In the genomic region with DNA sequence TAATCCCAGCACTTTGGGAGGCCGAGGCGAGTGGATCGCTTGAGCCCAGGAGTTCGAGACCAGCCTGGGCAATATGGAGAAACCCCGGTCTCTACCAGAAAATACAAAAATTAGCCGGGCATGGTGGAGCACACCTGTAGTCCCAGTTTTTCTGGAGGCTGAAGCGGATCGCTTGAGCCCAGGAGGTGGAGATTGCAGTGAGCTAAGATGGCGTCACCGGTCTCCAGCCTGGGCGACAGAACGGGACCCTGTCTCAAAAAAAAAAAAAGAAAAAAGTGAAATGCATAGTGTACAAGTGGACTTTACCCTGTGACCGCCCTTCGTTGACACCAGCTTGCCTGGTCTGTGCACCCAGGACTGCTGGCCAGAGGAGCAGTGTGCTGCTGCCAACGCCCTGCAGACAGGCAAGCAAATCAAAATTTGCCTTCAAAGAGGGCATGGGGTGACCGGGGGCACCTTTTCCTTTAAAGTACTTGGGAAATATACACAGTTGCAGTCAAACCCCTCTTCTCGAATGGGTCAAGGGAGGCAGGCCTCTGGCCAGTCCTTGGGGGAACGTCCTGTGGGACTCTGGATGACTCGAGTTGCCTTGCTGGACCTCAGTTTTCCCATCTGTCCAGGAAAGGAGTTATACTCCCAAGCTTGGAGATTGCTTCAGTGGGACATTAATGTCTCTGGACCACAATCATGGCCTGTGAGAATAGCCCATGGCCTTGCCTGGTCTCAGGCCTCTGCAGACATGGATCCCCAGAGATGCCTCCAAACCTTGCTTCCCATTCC, we compare ENCODE assay signal across 1 cellular context.
TF ChIP-seq lines count a peak whose summit lies in the region.

No MANE protein-coding gene starts in this region.

TF ChIP-seq in GM12878, 131 proteins besides CTCF, POLR2A, EP300 and RAD21:
- TF ChIP-seq PML (IDR thresholded peaks at IDR 0.05; ENCODE audit: low read length) (no peak), JUND (IDR thresholded peaks at IDR 0.05; ENCODE audit: low read depth, low read length) (no peak), ATF7 (IDR thresholded peaks at IDR 0.05; ENCODE audit: low read depth) (no peak)
- TF ChIP-seq, protein P1, sequence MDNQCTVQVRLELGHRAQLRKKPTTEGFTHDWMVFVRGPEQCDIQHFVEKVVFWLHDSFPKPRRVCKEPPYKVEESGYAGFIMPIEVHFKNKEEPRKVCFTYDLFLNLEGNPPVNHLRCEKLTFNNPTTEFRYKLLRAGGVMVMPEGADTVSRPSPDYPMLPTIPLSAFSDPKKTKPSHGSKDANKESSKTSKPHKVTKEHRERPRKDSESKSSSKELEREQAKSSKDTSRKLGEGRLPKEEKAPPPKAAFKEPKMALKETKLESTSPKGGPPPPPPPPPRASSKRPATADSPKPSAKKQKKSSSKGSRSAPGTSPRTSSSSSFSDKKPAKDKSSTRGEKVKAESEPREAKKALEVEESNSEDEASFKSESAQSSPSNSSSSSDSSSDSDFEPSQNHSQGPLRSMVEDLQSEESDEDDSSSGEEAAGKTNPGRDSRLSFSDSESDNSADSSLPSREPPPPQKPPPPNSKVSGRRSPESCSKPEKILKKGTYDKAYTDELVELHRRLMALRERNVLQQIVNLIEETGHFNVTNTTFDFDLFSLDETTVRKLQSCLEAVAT (IDR thresholded peaks at IDR 0.05), result 0 out of 2 replicates have a peak, but pooled peaks have one; percentile 60
- TF ChIP-seq, protein P2, sequence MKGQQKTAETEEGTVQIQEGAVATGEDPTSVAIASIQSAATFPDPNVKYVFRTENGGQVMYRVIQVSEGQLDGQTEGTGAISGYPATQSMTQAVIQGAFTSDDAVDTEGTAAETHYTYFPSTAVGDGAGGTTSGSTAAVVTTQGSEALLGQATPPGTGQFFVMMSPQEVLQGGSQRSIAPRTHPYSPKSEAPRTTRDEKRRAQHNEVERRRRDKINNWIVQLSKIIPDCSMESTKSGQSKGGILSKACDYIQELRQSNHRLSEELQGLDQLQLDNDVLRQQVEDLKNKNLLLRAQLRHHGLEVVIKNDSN (IDR thresholded peaks at IDR 0.05; ENCODE audit: borderline replicate concordance, extremely low read length, insufficient read depth, low read depth, low read length), result no peak
TF ChIP-seq in GM12878: peak in this region for 1.
